ENCODE assay signal across 3 cellular contexts in genomic region chr9:95237336-95237735, GRCh38.
"Had no signal": no experiment of that assay in that cellular context is flagged by ENCODE, and none has a peak within 500 bp of the region (broad histone marks: within the 10 kb centered on the region; RNA-seq: fewer than 3 reads in every experiment).

No MANE protein-coding gene starts in this region.

- DNase-seq: GDM1, GF-D8 had no signal

- ATAC-seq: GM12878 had no signal
